9 cellular contexts compared by ENCODE assay signal in genomic region chr2:42791606-42792005, GRCh38. TPM values are rescaled to one million over a fixed set of nuclear protein-coding genes. Genes with fewer than 3 reads are reported as not detected.
DNase-seq lines count a peak whose midpoint lies in the region; ATAC-seq and TF ChIP-seq lines count a peak whose summit lies in the region.
"Had no signal": no experiment of that assay in that cellular context is flagged by ENCODE, and none has a peak within 500 bp of the region (broad histone marks: within the 10 kb centered on the region; RNA-seq: fewer than 3 reads in every experiment).

No MANE protein-coding gene starts in this region.

- DNase-seq in CD14-positive monocyte (ENCODE audit: low spot score) (no peak), IMR-90 (no peak), prostate gland (ENCODE audit: low spot score) (no peak), left colon (no peak), NCI-H446 treated with DMSO at 0.1 percent for 48 hours (lab: John Stamatoyannopoulos, UW) (no peak)
- DNase-seq: COR-L47 had no signal

- POLR2A ChIA-PET in IMR-90 (lab: Charles Lee; ENCODE audit: unreplicated experiment): no interaction called here

- H3K4ac ChIP-seq in IMR-90 (ENCODE audit: low read depth, low read length): no peak overlapping the region

- TF ChIP-seq RAD21 in IMR-90 (IDR thresholded peaks at IDR 0.05; ENCODE audit: low read length): no peak

- H3K9me3 Mint-ChIP-seq in CD14-positive monocyte: peaks cover 0 to 1% (median 0%) of the 10 kb centered on the region in 7 donors

- no peak overlapping the region for H3K27ac ChIP-seq in IMR-90 (ENCODE audit: insufficient read depth, low read length)
- H3K27ac ChIP-seq in gastroesophageal sphincter: peak overlapping the region in 3 of 4 donors; percentile 87 to 92 (median 87)
- peak overlapping the region; percentile 89 to 95 for H3K27ac ChIP-seq in prostate gland

- no peak overlapping the region for H2BK5ac ChIP-seq in IMR-90 (ENCODE audit: low read depth, low read length, poor library complexity, severe bottlenecking)

- H2AFZ ChIP-seq in IMR-90 (replicated peaks; ENCODE audit: low read length, poor library complexity): peak overlapping the region; percentile 14

- no peak overlapping the region for H3K9ac ChIP-seq in IMR-90 (ENCODE audit: low read depth, low read length)

- BruUV-seq in IMR-90 (replicated peaks; lab: Mats Ljungman, UMichigan): no TSS peak

- H3K14ac ChIP-seq in IMR-90 (replicated peaks; ENCODE audit: low read depth, low read length): no peak overlapping the region

- dilution Hi-C loops in IMR-90 (cut with HindIII; ENCODE audit: low sequenced_read_pairs, unreplicated experiment): no loop called here

- H3K4me2 ChIP-seq in IMR-90 (ENCODE audit: low read depth, low read length): no peak overlapping the region

- H2BK20ac ChIP-seq in IMR-90 (ENCODE audit: low read depth, low read length): no peak overlapping the region

- H4K8ac ChIP-seq in IMR-90 (ENCODE audit: low read depth in 2 of 2, low read length in 2 of 2): no peak overlapping the region

- WGBS in IMR-90 (ENCODE audit: extremely low coverage in 2 of 2, insufficient read length in 1 of 2), 2 experiments: no CpG with 5 or more reads among the region's 4 CpGs
- WGBS in gastroesophageal sphincter (ENCODE audit: low coverage in 1 of 2), 2 donors: 88 to 93% methylated on average over 1 to 3 of the region's 4 CpGs
- 66% methylated on average over 4 of the region's 4 CpGs for WGBS in prostate gland

- no peaks in the 10 kb centered on the region for H3K9me1 ChIP-seq in IMR-90 (ENCODE audit: insufficient read depth, low read length)

- no peaks in the 10 kb centered on the region for H3K36me3 ChIP-seq in IMR-90 (ENCODE audit: control insufficient read depth, insufficient read depth, low read length)
- no peaks in the 10 kb centered on the region for H3K36me3 ChIP-seq in gastroesophageal sphincter
- no peaks in the 10 kb centered on the region for H3K36me3 ChIP-seq in prostate gland

- no peak for TF ChIP-seq POLR2A in IMR-90 (IDR thresholded peaks at IDR 0.05; ENCODE audit: low read depth, low read length)
- TF ChIP-seq POLR2A in gastroesophageal sphincter (IDR thresholded peaks at IDR 0.05): no peak
- TF ChIP-seq POLR2A in prostate gland (IDR thresholded peaks at IDR 0.05): no peak

- H4K20me1 ChIP-seq in IMR-90 (ENCODE audit: insufficient read depth, low read length): no peaks in the 10 kb centered on the region

- in situ Hi-C loops in IMR-90 (cut with MboI; ENCODE audit: low sequenced_read_pairs): no loop called here

- H3K79me1 ChIP-seq in IMR-90 (ENCODE audit: low read depth in 1 of 2, low read length in 2 of 2): no peaks in the 10 kb centered on the region

- peaks cover 0 to 5% (median 2%) of the 10 kb centered on the region in 3 donors for H3K27me3 Mint-ChIP-seq in CD14-positive monocyte (ENCODE audit: low read depth in 3 of 3)

- peaks cover 37 to 40% of the 10 kb centered on the region in 2 donors for H3K36me3 Mint-ChIP-seq in CD14-positive monocyte

- H3K4me1 ChIP-seq in IMR-90 (ENCODE audit: control insufficient read depth, insufficient read depth, low read length) (peaks cover 6% of the 10 kb centered on the region), gastroesophageal sphincter (peaks cover 0 to 50% (median 8%) of the 10 kb centered on the region in 3 donors), prostate gland (replicated peaks) (peaks cover 5% of the 10 kb centered on the region)

- CTCF ChIA-PET in IMR-90 (lab: Yijun Ruan, JAX): interaction anchor here (0.6 kb wide), 1 partner anchor 44 kb away, joined by 3 read pairs; no protein-coding TSS in a partner anchor

- intact Hi-C loops in CD14-positive monocyte (cut with micrococcal nuclease): no loop called here
- intact Hi-C loops in IMR-90 (cut with micrococcal nuclease): no loop called here
- intact Hi-C loops in prostate gland (cut with DNase I): loop anchor here (10.0 kb wide), 1 partner anchor 297 kb away; the partner anchor contains the start of gene KCNG3
- intact Hi-C loops in left colon (cut with DNase I, micrococcal nuclease): no loop called here

- H2AK5ac ChIP-seq in IMR-90 (ENCODE audit: low read depth, low read length): no peak overlapping the region

- H3K4me3 ChIP-seq in IMR-90 (ENCODE audit: insufficient read depth, low read depth, low read length): no peak overlapping the region
- H3K4me3 ChIP-seq in gastroesophageal sphincter: peak overlapping the region in 1 of 2 donors; percentile 61
- H3K4me3 ChIP-seq in prostate gland: peak overlapping the region in 1 of 2 donors; percentile 58

- no peak overlapping the region for H4K91ac ChIP-seq in IMR-90 (ENCODE audit: insufficient read depth, low read depth, low read length)

- peaks cover 42% of the 10 kb centered on the region for H3K4me1 Mint-ChIP-seq in CD14-positive monocyte

- TF ChIP-seq EP300 in gastroesophageal sphincter (IDR thresholded peaks at IDR 0.05): no peak

- peak overlapping the region; percentile 84 to 97 for H3K4me3 Mint-ChIP-seq in CD14-positive monocyte

- H2AK9ac ChIP-seq in IMR-90 (replicated peaks; ENCODE audit: low read depth, low read length, poor library complexity): no peak overlapping the region

- H3K27me3 ChIP-seq in IMR-90 (ENCODE audit: control insufficient read depth, insufficient read depth, low read length) (peaks cover 36% of the 10 kb centered on the region), gastroesophageal sphincter (no peaks in the 10 kb centered on the region), prostate gland (replicated peaks; ENCODE audit: insufficient read depth) (no peaks in the 10 kb centered on the region)

- ATAC-seq in IMR-90 (ENCODE audit: low read depth) (no peak), gastroesophageal sphincter (no peak), HG02678 (IDR thresholded peaks at IDR 0.05; ENCODE audit: unreplicated experiment) (no peak), GM18873 (IDR thresholded peaks at IDR 0.05; ENCODE audit: low FRiP score, unreplicated experiment) (no peak), left colon (no peak)

- no peak overlapping the region for H2BK120ac ChIP-seq in IMR-90 (ENCODE audit: low read depth, low read length)

- H3K27ac Mint-ChIP-seq in CD14-positive monocyte: peak overlapping the region; percentile 77 to 96 (median 93)

- no peak overlapping the region for H3K18ac ChIP-seq in IMR-90 (ENCODE audit: low read depth, low read length)

- TF ChIP-seq CTCF in CD14-positive monocyte (IDR thresholded peaks at IDR 0.05): no peak
- no peak for TF ChIP-seq CTCF in IMR-90 (conservative IDR thresholded peaks at IDR 0.05; ENCODE audit: low read depth, low read length)
- no peak for TF ChIP-seq CTCF in gastroesophageal sphincter (IDR thresholded peaks at IDR 0.05)
- TF ChIP-seq CTCF in prostate gland (IDR thresholded peaks at IDR 0.05): no peak

- no peak overlapping the region; the same call in 1 of the 2 replicates for H3K23ac ChIP-seq in IMR-90 (ENCODE audit: low read depth, low read length)

- H3K9me3 ChIP-seq in IMR-90 (ENCODE audit: control insufficient read depth, insufficient read depth, low read length) (peaks cover 11% of the 10 kb centered on the region), gastroesophageal sphincter (no peaks in the 10 kb centered on the region), prostate gland (no peaks in the 10 kb centered on the region)

- no peak overlapping the region for H3K56ac ChIP-seq in IMR-90 (ENCODE audit: extremely low read depth, insufficient read depth, low read length)

- H2BK15ac ChIP-seq in IMR-90 (ENCODE audit: low read depth, low read length): no peak overlapping the region

- H4K5ac ChIP-seq in IMR-90 (ENCODE audit: low read depth, low read length): no peak overlapping the region

TF ChIP-seq in IMR-90, 13 proteins besides CTCF, POLR2A, EP300 and RAD21 (continues in another document):
- TF ChIP-seq RCOR1 (IDR thresholded peaks at IDR 0.05; ENCODE audit: insufficient replicate concordance, low read length) (no peak), MAFK (IDR thresholded peaks at IDR 0.05; ENCODE audit: low read depth, low read length) (no peak), ELK1 (IDR thresholded peaks at IDR 0.05; ENCODE audit: borderline replicate concordance, low read depth, low read length) (no peak), BHLHE40 (IDR thresholded peaks at IDR 0.05; ENCODE audit: low read depth, low read length) (no peak), NFE2L2 (IDR thresholded peaks at IDR 0.05; ENCODE audit: low read depth, low read length) (no peak), USF2 (IDR thresholded peaks at IDR 0.05; ENCODE audit: low read depth, low read length) (no peak), RFX5 (IDR thresholded peaks at IDR 0.05; ENCODE audit: low read depth, low read length) (no peak), MXI1 (IDR thresholded peaks at IDR 0.05; ENCODE audit: borderline replicate concordance, low read depth, low read length) (no peak)

RNA-seq across cellular contexts. Expression of gene HAAO, which starts 0.8 kb away (rescaled TPM):
- polyA plus RNA-seq in CD14-positive monocyte: 10 to 100 TPM; 10.5 to 15.0 TPM
- total RNA-seq in IMR-90 (2012; rRNA removed): 0.18 TPM in 1 of 2 replicates, not detected in the other
- 0.05 and 0.09 TPM in 2 replicates for polyA plus RNA-seq in IMR-90 (2012; rRNA removed)
- polyA plus RNA-seq in IMR-90 (2012; cell fraction: cytosol; rRNA removed): 0.10 TPM in 1 of 2 replicates, not detected in the other
- 0.18 and 0.31 TPM in 2 replicates for polyA plus RNA-seq in IMR-90 (2012; cell fraction: nucleus; rRNA removed; ENCODE audit: low replicate concordance)
- 10 to 100 TPM in 2 of 4 donors, 1 to 10 TPM in 2; 6.0 to 19.1 (median 9.8) TPM for total RNA-seq in gastroesophageal sphincter
- total RNA-seq in prostate gland: 10 to 100 TPM; 10.3 to 14.0 TPM
- 10 to 100 TPM; 18.9 to 19.2 TPM for total RNA-seq in left colon

RNA-seq across cellular contexts. Expression of gene OXER1, which starts 27.7 kb away (rescaled TPM):
- polyA plus RNA-seq in CD14-positive monocyte (1 to 10 TPM; 3.8 to 5.7 TPM), IMR-90 (2012; rRNA removed) (not detected in 2 replicates)
- total RNA-seq in IMR-90 (2012; rRNA removed) (not detected in 2 replicates), gastroesophageal sphincter (1 to 10 TPM in 2 of 4 donors, under 1 TPM in 2; 0.37 to 2.3 (median 1.2) TPM), prostate gland (1 to 10 TPM; 4.5 to 5.6 TPM), left colon (1 to 10 TPM; 2.9 to 4.1 TPM)
- not detected in 2 replicates for polyA plus RNA-seq in IMR-90 (2012; cell fraction: cytosol; rRNA removed)
- polyA plus RNA-seq in IMR-90 (2012; cell fraction: nucleus; rRNA removed; ENCODE audit: low replicate concordance): 0.03 and 0.08 TPM in 2 replicates
